ENCODE assay signal across 28 cellular contexts in genomic region chr9:12722131-12722530, GRCh38. TPM values are rescaled to one million over a fixed set of nuclear protein-coding genes. Genes with fewer than 3 reads are reported as not detected.
DNase-seq lines count a peak whose midpoint lies in the region; ATAC-seq, FAIRE-seq and TF ChIP-seq lines count a peak whose summit lies in the region.
"Had no signal": no experiment of that assay in that cellular context is flagged by ENCODE, and none has a peak within 500 bp of the region (broad histone marks: within the 10 kb centered on the region; RNA-seq: fewer than 3 reads in every experiment).

No MANE protein-coding gene starts in this region.

- H3K4me1 ChIP-seq in keratinocyte (ENCODE audit: control insufficient read depth, extremely low read depth, insufficient read depth, low read length) = peaks cover 20% of the 10 kb centered on the region
- peaks cover 0 to 13% (median 8%) of the 10 kb centered on the region in 6 donors for H3K4me1 ChIP-seq in spleen
- H3K4me1 ChIP-seq in stomach = no peaks in the 10 kb centered on the region
- H3K4me1 ChIP-seq: right atrium auricular region, tibial artery had no signal

- H3K9me3 Mint-ChIP-seq in Calu3 (ENCODE audit: low read depth, unreplicated experiment) = no peaks in the 10 kb centered on the region
- H3K9me3 Mint-ChIP-seq: GM23338 had no signal

- H3K4me1 Mint-ChIP-seq in Calu3 (ENCODE audit: low read depth, unreplicated experiment) = peaks cover 25% of the 10 kb centered on the region
- H3K4me1 Mint-ChIP-seq: activated naive CD4-positive, alpha-beta T cell treated with anti-CD3 and anti-CD28 coated beads, Interleukin-2, amount 50 U/mL, for 24 hours; CD4-positive, CD25-positive, alpha-beta regulatory T cell; IgD-negative memory B cell; immature natural killer cell had no signal

- CTCF ChIA-PET in Calu3 (lab: Charles Lee) = no interaction called here

- peak overlapping the region; percentile 73 for H3K4me2 ChIP-seq in keratinocyte (ENCODE audit: control insufficient read depth, extremely low read depth, insufficient read depth, low read depth, low read length)
- H3K4me2 ChIP-seq: GM23338 had no signal

- H3K9me3 ChIP-seq in keratinocyte (ENCODE audit: control insufficient read depth, low read depth, low read length) (no peaks in the 10 kb centered on the region), spleen (no peaks in the 10 kb centered on the region), stomach (no peaks in the 10 kb centered on the region)
- H3K9me3 ChIP-seq: MG63, right atrium auricular region, tibial artery had no signal

- peak overlapping the region in 2 of 3 experiments; percentile 22 to 28 for H3K4me3 ChIP-seq in keratinocyte (ENCODE audit: control insufficient read depth in 2 of 3, extremely low read depth in 1 of 3, insufficient read depth in 2 of 3, low read depth in 1 of 3, low read length in 3 of 3)
- no peak overlapping the region for H3K4me3 ChIP-seq in spleen
- no peak overlapping the region for H3K4me3 ChIP-seq in stomach
- H3K4me3 ChIP-seq: GM23338, MG63, right atrium auricular region, tibial artery had no signal

- no peaks in the 10 kb centered on the region for H3K27me3 Mint-ChIP-seq in Calu3 (ENCODE audit: unreplicated experiment)
- H3K27me3 Mint-ChIP-seq: activated naive CD4-positive, alpha-beta T cell treated with anti-CD3 and anti-CD28 coated beads, Interleukin-2, amount 50 U/mL, for 24 hours; CD4-positive, CD25-positive, alpha-beta regulatory T cell; IgD-negative memory B cell; natural killer cell treated with Interleukin-12 subunit alpha and Interleukin-12 subunit beta and Interleukin-15 and Interleukin-18, amount 100 ng/mL, for 72 hours had no signal

- H3K27ac Mint-ChIP-seq in Calu3 (ENCODE audit: unreplicated experiment) = peak overlapping the region; percentile 21
- H3K27ac Mint-ChIP-seq: activated naive CD4-positive, alpha-beta T cell treated with anti-CD3 and anti-CD28 coated beads, Interleukin-2, amount 50 U/mL, for 24 hours; CD4-positive, CD25-positive, alpha-beta regulatory T cell; IgD-negative memory B cell; immature natural killer cell; natural killer cell treated with Interleukin-12 subunit alpha and Interleukin-12 subunit beta and Interleukin-15 and Interleukin-18, amount 100 ng/mL, for 72 hours; T-helper 2 cell treated with Interferon-gamma antibody and Interleukin-4, amounts not matched to agents 5 μg/mL and 100 μg/mL, for 36 hours had no signal

- FAIRE-seq in keratinocyte (lab: Jason Lieb, UNC) = peak; percentile 36
- FAIRE-seq: GM18507 had no signal

- no peaks in the 10 kb centered on the region for H3K9me1 ChIP-seq in keratinocyte (ENCODE audit: control insufficient read depth, extremely low read depth, insufficient read depth, low read length)

- H3K9ac ChIP-seq in keratinocyte (ENCODE audit: control insufficient read depth, extremely low read depth, insufficient read depth, low read length) = no peak overlapping the region

- no peaks in the 10 kb centered on the region for H4K20me1 ChIP-seq in keratinocyte (ENCODE audit: control insufficient read depth, extremely low read depth, insufficient read depth, low read length)

- no peak overlapping the region for H3K4me3 Mint-ChIP-seq in Calu3 (ENCODE audit: low read depth, unreplicated experiment)
- H3K4me3 Mint-ChIP-seq: activated naive CD4-positive, alpha-beta T cell treated with anti-CD3 and anti-CD28 coated beads, Interleukin-2, amount 50 U/mL, for 24 hours; CD4-positive, CD25-positive, alpha-beta regulatory T cell; GM23338; IgD-negative memory B cell; immature natural killer cell; natural killer cell treated with Interleukin-12 subunit alpha and Interleukin-12 subunit beta and Interleukin-15 and Interleukin-18, amount 100 ng/mL, for 72 hours; T-helper 2 cell treated with Interferon-gamma antibody and Interleukin-4, amounts not matched to agents 5 μg/mL and 100 μg/mL, for 36 hours had no signal

- H3K36me3 Mint-ChIP-seq in Calu3 (ENCODE audit: insufficient read depth, unreplicated experiment) = peaks cover 5% of the 10 kb centered on the region
- H3K36me3 Mint-ChIP-seq: activated naive CD4-positive, alpha-beta T cell treated with anti-CD3 and anti-CD28 coated beads, Interleukin-2, amount 50 U/mL, for 24 hours; CD4-positive, CD25-positive, alpha-beta regulatory T cell; IgD-negative memory B cell; immature natural killer cell had no signal

- no TSS peak for BruUV-seq in Calu3 (replicated peaks; lab: Mats Ljungman, UMichigan)

- no peak for TF ChIP-seq EP300 in stomach (IDR thresholded peaks at IDR 0.05)

- H3K36me3 ChIP-seq in keratinocyte (ENCODE audit: control insufficient read depth in 2 of 2, extremely low read depth in 1 of 2, insufficient read depth in 2 of 2, low read length in 2 of 2) = no peaks in the 10 kb centered on the region
- no peaks in the 10 kb centered on the region for H3K36me3 ChIP-seq in spleen
- H3K36me3 ChIP-seq in stomach = no peaks in the 10 kb centered on the region
- H3K36me3 ChIP-seq: MG63, right atrium auricular region, tibial artery had no signal

- WGBS in spleen, 5 donors = 73 to 86% (median 77%) methylated on average over 2 of the region's 2 CpGs
- 75 to 86% (median 79%) methylated on average over 2 of the region's 2 CpGs for WGBS in stomach, 5 donors

- TF ChIP-seq POLR2A in spleen (IDR thresholded peaks at IDR 0.05) (no peak), stomach (IDR thresholded peaks at IDR 0.05) (no peak)

- DNase-seq in Calu3 (no peak), LHCN-M2 (ENCODE audit: low read depth) (peak; percentile 41), amniotic epithelial cell (ENCODE audit: low read depth) (peak; percentile 18), keratinocyte (ENCODE audit: low read depth, low spot score) (no peak), NCI-H128 (lab: John Stamatoyannopoulos, UW; ENCODE audit: unreplicated experiment) (no peak), spleen (no peak), stomach (no peak)
- DNase-seq: activated CD4-positive, alpha-beta T cell treated with anti-CD3 and anti-CD28 coated beads, Interleukin-2, amount 50 U/mL, for 1 hour; aorta; caudate nucleus; CD4-positive, CD25-positive, alpha-beta regulatory T cell; dermis blood vessel endothelial cell; foreskin melanocyte; immature natural killer cell; MG63; NCI-H526 treated with DMSO at 0.1 percent for 48 hours; stimulated activated naive CD8-positive, alpha-beta T cell treated with anti-CD3 and anti-CD28 coated beads, Interleukin-15, Interleukin-2, amounts not matched to agents 100 U/mL and 50 U/mL, for 24 hours; tibial artery had no signal

- intact Hi-C loops in Calu3 (cut with micrococcal nuclease; ENCODE audit: unreplicated experiment) (no loop called here), spleen (cut with DNase I; ENCODE audit: low total_unique reads) (no loop called here), stomach (cut with DNase I; ENCODE audit: low total_unique reads) (loop anchor here (10.0 kb wide), 1 partner anchor 363 kb away; no protein-coding TSS in a partner anchor)

- ATAC-seq in GM19023 (IDR thresholded peaks at IDR 0.05; ENCODE audit: unreplicated experiment) = no peak
- ATAC-seq: GM23338; left lobe of liver; natural killer cell treated with Interleukin-12 subunit alpha and Interleukin-12 subunit beta and Interleukin-15 and Interleukin-18, amount 100 ng/mL, for 72 hours; stimulated activated naive CD8-positive, alpha-beta T cell treated with anti-CD3 and anti-CD28 coated beads, Interleukin-15, Interleukin-2, amounts not matched to agents 100 U/mL and 50 U/mL, for 24 hours had no signal

- H3K27ac ChIP-seq in keratinocyte (ENCODE audit: control insufficient read depth, insufficient read depth, low read length) (peak overlapping the region; percentile 38), spleen (peak overlapping the region in 4 of 8 donors; percentile 6 to 55 (median 34)), stomach (no peak overlapping the region)
- H3K27ac ChIP-seq: right atrium auricular region, tibial artery had no signal

- H3K79me2 ChIP-seq in keratinocyte (ENCODE audit: control insufficient read depth, insufficient read depth, low read length) = no peaks in the 10 kb centered on the region

- dilution Hi-C loops in keratinocyte (cut with MboI; ENCODE audit: extremely low pct_ligation_motif_present, low sequenced_read_pairs) = no loop called here

- H3K27me3 ChIP-seq in keratinocyte (ENCODE audit: control insufficient read depth, extremely low read depth, insufficient read depth, low read length) = no peaks in the 10 kb centered on the region
- no peaks in the 10 kb centered on the region for H3K27me3 ChIP-seq in spleen (replicated peaks in 1 of 7)
- H3K27me3 ChIP-seq in stomach = no peaks in the 10 kb centered on the region
- H3K27me3 ChIP-seq: MG63, right atrium auricular region, tibial artery had no signal

- TF ChIP-seq CTCF in Calu3 (IDR thresholded peaks at IDR 0.05; ENCODE audit: unreplicated experiment) (no peak), keratinocyte (optimal IDR thresholded peaks at IDR 0.05 in 1 of 3, IDR thresholded peaks at IDR 0.05 in 1 of 3, conservative IDR thresholded peaks at IDR 0.05 in 1 of 3; ENCODE audit: extremely low read depth in 1 of 3, insufficient read depth in 2 of 3, low read length in 3 of 3) (no peak), spleen (IDR thresholded peaks at IDR 0.05 in 8 of 11, conservative IDR thresholded peaks at IDR 0.05 in 3 of 11) (no peak), stomach (IDR thresholded peaks at IDR 0.05) (no peak)

- peak overlapping the region; percentile 73 for H2AFZ ChIP-seq in keratinocyte (ENCODE audit: control insufficient read depth, low read length)
- H2AFZ ChIP-seq: GM23338 had no signal

RNA-seq across cellular contexts. Expression of gene TYRP1, which starts 28.9 kb away (rescaled TPM):
- total RNA-seq in Calu3 (2022) (not detected in 2 replicates), LHCN-M2 (2014; rRNA removed) (not detected in 2 replicates), spleen (not detected), stomach (1 to 10 TPM in 1 of 5 donors, not detected in 4; 2.9 TPM)
- not detected for polyA plus RNA-seq in LHCN-M2 (2012)
- polyA plus RNA-seq in keratinocyte (0.07 to 0.50 TPM (median 0.19 TPM) in 3 replicates), spleen (not detected), stomach (1 to 10 TPM in 2 of 3 donors, under 1 TPM in 1; 0.18 to 4.7 (median 1.4) TPM)
- 0.32 TPM for polyA plus RNA-seq in keratinocyte (2011; ENCODE audit: low read depth)
- 1.9 and 4.7 TPM in 2 replicates for polyA plus RNA-seq in keratinocyte (2011; cell fraction: cytosol; rRNA removed)
- 0.52 and 1.2 TPM in 2 replicates for polyA plus RNA-seq in keratinocyte (2011; cell fraction: nucleus; rRNA removed)
- polyA plus RNA-seq in keratinocyte (2012; ENCODE audit: low replicate concordance) = 1.6 TPM in 1 of 2 replicates, not detected in the other
- 0.93 TPM in 1 of 3 replicates, not detected in the others for polyA minus RNA-seq in keratinocyte
- polyA minus RNA-seq in keratinocyte (2011; cell fraction: cytosol; rRNA and poly(A)+ RNA removed) = 3.8 TPM
- polyA minus RNA-seq in keratinocyte (2011; cell fraction: nucleus; rRNA and poly(A)+ RNA removed) = 0.31 and 0.63 TPM in 2 replicates
- total RNA-seq: CD4-positive, CD25-positive, alpha-beta regulatory T cell; GM23338; left lobe of liver; natural killer cell treated with Interleukin-12 subunit alpha and Interleukin-12 subunit beta and Interleukin-15 and Interleukin-18, amount 100 ng/mL, for 72 hours; osteocyte had no signal
- polyA plus RNA-seq: CD4-positive, CD25-positive, alpha-beta regulatory T cell; GM23338; IgD-negative memory B cell; immature natural killer cell had no signal

RNA-seq across cellular contexts. Expression of gene LURAP1L, which starts 52.7 kb away (rescaled TPM):
- total RNA-seq in Calu3 (2022) (48.7 and 52.7 TPM in 2 replicates), LHCN-M2 (2014; rRNA removed) (3.3 and 4.4 TPM in 2 replicates), spleen (10 to 100 TPM; 10.3 to 34.0 (median 16.9) TPM), stomach (10 to 100 TPM; 19.3 to 32.2 (median 28.1) TPM)
- polyA plus RNA-seq in LHCN-M2 (2012) = 2.2 TPM
- polyA plus RNA-seq in keratinocyte (11.9 to 42.7 TPM (median 25.0 TPM) in 3 replicates), spleen (1 to 10 TPM; 5.6 to 8.1 (median 5.8) TPM), stomach (10 to 100 TPM in 2 of 3 donors, 1 to 10 TPM in 1; 6.7 to 11.9 (median 11.8) TPM)
- 34.2 TPM for polyA plus RNA-seq in keratinocyte (2011; ENCODE audit: low read depth)
- 17.4 and 18.7 TPM in 2 replicates for polyA plus RNA-seq in keratinocyte (2011; cell fraction: cytosol; rRNA removed)
- 52.9 and 62.6 TPM in 2 replicates for polyA plus RNA-seq in keratinocyte (2011; cell fraction: nucleus; rRNA removed)
- polyA plus RNA-seq in keratinocyte (2012; ENCODE audit: low replicate concordance) = 8.0 and 35.9 TPM in 2 replicates
- polyA minus RNA-seq in keratinocyte = 9.9 to 62.2 TPM (median 26.1 TPM) in 3 replicates
- polyA minus RNA-seq in keratinocyte (2011; cell fraction: cytosol; rRNA and poly(A)+ RNA removed) = 20.3 TPM
- 37.4 and 60.2 TPM in 2 replicates for polyA minus RNA-seq in keratinocyte (2011; cell fraction: nucleus; rRNA and poly(A)+ RNA removed)
- total RNA-seq: CD4-positive, CD25-positive, alpha-beta regulatory T cell; natural killer cell treated with Interleukin-12 subunit alpha and Interleukin-12 subunit beta and Interleukin-15 and Interleukin-18, amount 100 ng/mL, for 72 hours had no signal
- polyA plus RNA-seq: CD4-positive, CD25-positive, alpha-beta regulatory T cell; IgD-negative memory B cell; immature natural killer cell had no signal

Comparison
In these comparisons a context has a peak if more than half of its experiments do, and no peak if none do; other contexts are left out.
1. DNase-seq: peak in LHCN-M2 (single experiment) and amniotic epithelial cell (single experiment); none in Calu3 (single experiment), keratinocyte (single experiment), NCI-H128 (single experiment), spleen (single experiment) and stomach (single experiment).
2. H3K4me3 ChIP-seq: peak in keratinocyte (2 of 3); none in spleen (0 of 8) and stomach (0 of 4).